Comparison of ENCODE assay signal across 11 cellular contexts in genomic region chr10:67696029-67696428, GRCh38. TPM values are rescaled to one million over a fixed set of nuclear protein-coding genes. Genes with fewer than 3 reads are reported as not detected.
A peak's percentile ranks its signal among the peaks of the same experiment; 100 is the strongest.
DNase-seq lines count a peak whose midpoint lies in the region; ATAC-seq, FAIRE-seq and TF ChIP-seq lines count a peak whose summit lies in the region.
"Had no signal": no experiment of that assay in that cellular context is flagged by ENCODE, and none has a peak within 500 bp of the region (broad histone marks: within the 10 kb centered on the region; RNA-seq: fewer than 3 reads in every experiment).

CTNNA3 (minus strand) TSS chr10:67696195.

- no peak for TF ChIP-seq CTCF in natural killer cell (IDR thresholded peaks at IDR 0.05)

- no peaks in the 10 kb centered on the region for H4K20me1 ChIP-seq in Karpas-422 (ENCODE audit: insufficient read depth, low read depth, low read length)

- no peak for TF ChIP-seq POLR2A in GM12891 (IDR thresholded peaks at IDR 0.05; ENCODE audit: low read depth, low read length)

- H2AFZ ChIP-seq in Karpas-422 (ENCODE audit: low read length), result no peak within 1 kb of the TSS

- H3K36me3 Mint-ChIP-seq in natural killer cell, result no peaks in the 10 kb centered on the region

- H3K9ac ChIP-seq in Karpas-422 (ENCODE audit: low read length), result no peak within 1 kb of the TSS

- H3K79me2 ChIP-seq in Karpas-422 (ENCODE audit: low read length), result no peaks in the 10 kb centered on the region

- no peak within 1 kb of the TSS for H3K27ac Mint-ChIP-seq in natural killer cell
- H3K27ac Mint-ChIP-seq: memory B cell had no signal

- 52 to 73% methylated on average over 3 to 5 of the region's 6 CpGs for WGBS in mesodermal cell (ENCODE audit: insufficient coverage in 2 of 2), 2 experiments

- H3K9me2 ChIP-seq in Karpas-422 (replicated peaks; ENCODE audit: insufficient read depth, low read length), result no peaks in the 10 kb centered on the region

- H3K27ac ChIP-seq in Karpas-422 (ENCODE audit: low read length), result no peak within 1 kb of the TSS
- peak within 1 kb of the TSS; percentile 81 for H3K27ac ChIP-seq in mesodermal cell (ENCODE audit: low read depth, low read length, severe bottlenecking)

- H3K9me3 ChIP-seq in Karpas-422 (ENCODE audit: low read length) (no peaks in the 10 kb centered on the region), mesodermal cell (ENCODE audit: control insufficient read depth, low read length) (peaks cover 6% of the 10 kb centered on the region)

- ATAC-seq in GM21515 (IDR thresholded peaks at IDR 0.05; ENCODE audit: unreplicated experiment), result peak; percentile 66
- no peak for ATAC-seq in natural killer cell
- ATAC-seq: stimulated activated naive CD8-positive, alpha-beta T cell treated with anti-CD3 and anti-CD28 coated beads, Interleukin-15, Interleukin-2, amounts not matched to agents 100 U/mL and 50 U/mL, for 24 hours had no signal

- intact Hi-C loops in natural killer cell (cut with micrococcal nuclease), result no loop called here

- no peak for FAIRE-seq in GM12891 (lab: Jason Lieb, UNC)

- DNase-seq in Karpas-422 (no peak), natural killer cell (no peak), NCI-H2227 treated with DMSO at 0.1 percent for 48 hours (lab: John Stamatoyannopoulos, UW) (no peak), GM12891 (ENCODE audit: insufficient read length, low spot score) (no peak)
- no peak for DNase-seq in effector CD8-positive, alpha-beta T cell (lab: John Stamatoyannopoulos, UW)
- DNase-seq: DMS 273 treated with DMSO at 0.1 percent for 48 hours; stimulated activated naive CD8-positive, alpha-beta T cell treated with anti-CD3 and anti-CD28 coated beads, Interleukin-15, Interleukin-2, amounts not matched to agents 100 U/mL and 50 U/mL, for 24 hours had no signal

- H3K36me3 ChIP-seq in Karpas-422 (ENCODE audit: insufficient read depth, low read length), result no peaks in the 10 kb centered on the region
- no peaks in the 10 kb centered on the region for H3K36me3 ChIP-seq in mesodermal cell (ENCODE audit: control insufficient read depth, insufficient read depth, low read length)

- H3K27me3 Mint-ChIP-seq in natural killer cell (ENCODE audit: low read depth in 2 of 2), result peaks cover 25% of the 10 kb centered on the region in 2 donors

- H3K4me1 ChIP-seq in Karpas-422 (ENCODE audit: low read length) (peaks cover 17% of the 10 kb centered on the region), mesodermal cell (ENCODE audit: control insufficient read depth, insufficient read depth, low read length, poor library complexity, severe bottlenecking) (peaks cover 16% of the 10 kb centered on the region)

- H3K4me2 ChIP-seq in Karpas-422 (ENCODE audit: low read depth, low read length, poor library complexity, severe bottlenecking), result peak within 1 kb of the TSS; percentile 7

- H3K4me1 Mint-ChIP-seq in natural killer cell, result no peaks in the 10 kb centered on the region
- H3K4me1 Mint-ChIP-seq: memory B cell had no signal

- H3K27me3 ChIP-seq in Karpas-422 (ENCODE audit: low read length), result no peaks in the 10 kb centered on the region; the same call in 1 of the 2 replicates

- no peak within 1 kb of the TSS for H3K4me3 Mint-ChIP-seq in natural killer cell
- H3K4me3 Mint-ChIP-seq: memory B cell had no signal

- H3K4me3 ChIP-seq in Karpas-422 (ENCODE audit: low read length) (peak within 1 kb of the TSS; percentile 18; the same call in 1 of the 2 replicates), mesodermal cell (ENCODE audit: extremely low read depth, insufficient read depth, low read length, poor library complexity, severe bottlenecking) (peak within 1 kb of the TSS; percentile 3)

- no peaks in the 10 kb centered on the region for H3K9me3 Mint-ChIP-seq in natural killer cell
- H3K9me3 Mint-ChIP-seq: memory B cell had no signal

TF ChIP-seq in GM12891, 5 proteins besides CTCF, POLR2A, EP300 and RAD21:
- TF ChIP-seq PAX5 (IDR thresholded peaks at IDR 0.05; ENCODE audit: insufficient read depth, low read length, severe bottlenecking), result no peak
- TF ChIP-seq TAF1 (IDR thresholded peaks at IDR 0.05; ENCODE audit: low read depth, low read length), result no peak
- no peak for TF ChIP-seq SPI1 (IDR thresholded peaks at IDR 0.05; ENCODE audit: low read depth, low read length)
- no peak for TF ChIP-seq POLR2AphosphoS5 (IDR thresholded peaks at IDR 0.05; ENCODE audit: low read depth, low read length)
- no peak for TF ChIP-seq POU2F2 (IDR thresholded peaks at IDR 0.05; ENCODE audit: low read depth, low read length)
TF ChIP-seq in GM12891: peak in this region for 0.

RNA-seq across cellular contexts. Expression of gene CTNNA3, which starts in this region (rescaled TPM):
- 0.07 TPM in 1 of 2 replicates, not detected in the other for total RNA-seq in Karpas-422 (2014; rRNA removed; shearing (Covaris generic); ENCODE audit: low replicate concordance)
- 1.0 TPM for polyA plus RNA-seq in mesodermal cell (2013, experiment 1 of 2)
- 2.0 TPM for polyA plus RNA-seq in mesodermal cell (2013, experiment 2 of 2)
- total RNA-seq in natural killer cell, result not detected
- 0.21 TPM for polyA plus RNA-seq in GM12891 (2012; ENCODE audit: low read depth, missing spikeins)
- total RNA-seq: fibroblast of villous mesenchyme had no signal
